27 cellular contexts compared by ENCODE assay signal in the genomic region with DNA sequence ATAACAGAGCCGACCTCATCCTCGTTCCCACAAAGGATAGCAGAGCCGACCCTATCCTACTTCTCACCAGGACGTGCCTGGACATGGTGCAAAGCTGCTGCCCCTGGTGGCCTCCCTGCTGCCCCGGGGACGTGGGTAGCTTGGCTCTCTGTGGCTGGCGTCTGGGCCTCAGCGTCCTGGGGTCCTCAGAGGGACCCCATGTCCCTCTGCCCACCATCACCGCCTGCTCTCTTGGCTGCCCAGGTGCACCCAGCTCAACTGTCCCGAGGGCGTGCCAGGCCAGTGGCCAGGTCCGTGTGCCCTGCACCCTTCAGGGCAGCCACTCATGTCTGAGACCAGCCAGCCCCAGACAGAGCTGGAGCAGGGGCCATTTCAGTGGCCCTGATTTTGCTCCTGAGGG. TPM values are rescaled to one million over a fixed set of nuclear protein-coding genes. Genes with fewer than 3 reads are reported as not detected.
"Had no signal": no experiment of that assay in that cellular context is flagged by ENCODE, and none has a peak within 500 bp of the region (broad histone marks: within the 10 kb centered on the region; RNA-seq: fewer than 3 reads in every experiment).

No MANE protein-coding gene starts in this region.

- H3K4me1 Mint-ChIP-seq: activated B cell treated with CpG ODN at 0.5 μM for 24 hours; activated CD4-positive, alpha-beta T cell treated with anti-CD3 and anti-CD28 coated beads, Interleukin-2, amount 10 ng/mL, durations not matched to agents 24 days and 14 days; activated CD8-positive, alpha-beta memory T cell treated with anti-CD3 and anti-CD28 coated beads, Interleukin-2, amount 10 ng/mL, durations not matched to agents 7 days and 5 days; activated naive CD8-positive, alpha-beta T cell treated with anti-CD3 and anti-CD28 coated beads, Interleukin-2, amount 50 U/mL, for 24 hours; IgD-negative memory B cell; T-helper 17 cell had no signal

- H3K27me3 ChIP-seq: ascending aorta, body of pancreas had no signal

- H3K4me3 Mint-ChIP-seq: activated B cell treated with CpG ODN at 0.5 μM for 24 hours; activated CD4-positive, alpha-beta T cell treated with anti-CD3 and anti-CD28 coated beads, Interleukin-2, amount 10 ng/mL, durations not matched to agents 24 days and 14 days; activated CD8-positive, alpha-beta memory T cell treated with anti-CD3 and anti-CD28 coated beads, Interleukin-2, amount 10 ng/mL, durations not matched to agents 7 days and 5 days; activated naive CD8-positive, alpha-beta T cell treated with anti-CD3 and anti-CD28 coated beads, Interleukin-2, amount 50 U/mL, for 24 hours; activated T-cell treated with anti-CD3 and anti-CD28 coated beads, Interleukin-2, amount 50 U/mL, for 24 hours; activated T-helper 1 cell treated with anti-CD3 and anti-CD28 coated beads, Interleukin-12 subunit alpha, Interleukin-12 subunit beta, Interleukin-2, Interleukin-4 antibody, amounts not matched to agents 30 ng/mL and 10 ng/mL and 1 ng/mL, durations not matched to agents 14 hours and 24 hours and 36 hours; IgD-negative memory B cell; T-helper 17 cell had no signal

- ATAC-seq: activated CD8-positive, alpha-beta memory T cell treated with anti-CD3 and anti-CD28 coated beads, Interleukin-2, amount 10 ng/mL, durations not matched to agents 7 days and 5 days; body of pancreas; T-helper 17 cell had no signal

- H3K9me3 ChIP-seq: ascending aorta, body of pancreas had no signal

- H3K27ac Mint-ChIP-seq: activated B cell treated with CpG ODN at 0.5 μM for 24 hours; activated CD4-positive, alpha-beta T cell treated with anti-CD3 and anti-CD28 coated beads, Interleukin-2, amount 10 ng/mL, durations not matched to agents 24 days and 14 days; activated CD8-positive, alpha-beta memory T cell treated with anti-CD3 and anti-CD28 coated beads, Interleukin-2, amount 10 ng/mL, durations not matched to agents 7 days and 5 days; activated naive CD4-positive, alpha-beta T cell treated with anti-CD3 and anti-CD28 coated beads, Interleukin-2, amount 50 U/mL, for 72 hours; activated naive CD8-positive, alpha-beta T cell treated with anti-CD3 and anti-CD28 coated beads, Interleukin-2, amount 50 U/mL, for 24 hours; activated T-cell treated with anti-CD3 and anti-CD28 coated beads, Interleukin-2, amount 50 U/mL, for 24 hours; activated T-helper 1 cell treated with anti-CD3 and anti-CD28 coated beads, Interleukin-12 subunit alpha, Interleukin-12 subunit beta, Interleukin-2, Interleukin-4 antibody, amounts not matched to agents 30 ng/mL and 10 ng/mL and 1 ng/mL, durations not matched to agents 14 hours and 24 hours and 36 hours; IgD-negative memory B cell; T-helper 17 cell had no signal

- H3K9me3 Mint-ChIP-seq: activated B cell treated with CpG ODN at 0.5 μM for 24 hours; activated CD4-positive, alpha-beta T cell treated with anti-CD3 and anti-CD28 coated beads, Interleukin-2, amount 10 ng/mL, durations not matched to agents 24 days and 14 days; activated naive CD4-positive, alpha-beta T cell treated with anti-CD3 and anti-CD28 coated beads, Interleukin-2, amount 50 U/mL, for 72 hours; activated naive CD8-positive, alpha-beta T cell treated with anti-CD3 and anti-CD28 coated beads, Interleukin-2, amount 50 U/mL, for 24 hours; activated T-cell treated with anti-CD3 and anti-CD28 coated beads, Interleukin-2, amount 50 U/mL, for 24 hours; activated T-helper 1 cell treated with anti-CD3 and anti-CD28 coated beads, Interleukin-12 subunit alpha, Interleukin-12 subunit beta, Interleukin-2, Interleukin-4 antibody, amounts not matched to agents 30 ng/mL and 10 ng/mL and 1 ng/mL, durations not matched to agents 14 hours and 24 hours and 36 hours; IgD-negative memory B cell had no signal

- DNase-seq: activated B cell treated with CpG ODN at 0.5 μM for 24 hours; activated CD4-positive, alpha-beta T cell treated with anti-CD3 and anti-CD28 coated beads for 1 hour; activated CD4-positive, alpha-beta T cell treated with anti-CD3 and anti-CD28 coated beads, Interleukin-2, amount 10 ng/mL, durations not matched to agents 24 days and 14 days; activated CD4-positive, alpha-beta T cell treated with anti-CD3 and anti-CD28 coated beads, Interleukin-2, amount 50 U/mL, for 48 hours; activated CD8-positive, alpha-beta memory T cell treated with anti-CD3 and anti-CD28 coated beads, Interleukin-2, amount 10 ng/mL, durations not matched to agents 7 days and 5 days; activated effector memory CD4-positive, alpha-beta T cell treated with Interleukin-2 at 50 U/mL for 16 hours; activated naive CD4-positive, alpha-beta T cell treated with Interleukin-2 at 50 U/mL for 16 hours; activated naive CD8-positive, alpha-beta T cell treated with anti-CD3 and anti-CD28 coated beads, Interleukin-2, amount 50 U/mL, for 24 hours; activated T-cell treated with anti-CD3 and anti-CD28 coated beads, Interleukin-2, amount 50 U/mL, for 24 hours; amniotic stem cell; body of pancreas; KG1; NCI-H1105; NCI-H1436 treated with DMSO at 0.1 percent for 48 hours; NCI-H187; NCI-H2081; NCI-H510A treated with DMSO at 0.1 percent for 48 hours; NCI-H69; NK-92 treated with Interleukin-12 subunit alpha and Interleukin-12 subunit beta, amount 100 ng/mL, for 24 hours; OCI-M1; SHP77 treated with DMSO at 0.1 percent for 48 hours; T-helper 17 cell; T-helper 9 cell had no signal

- H3K36me3 Mint-ChIP-seq: activated CD8-positive, alpha-beta memory T cell treated with anti-CD3 and anti-CD28 coated beads, Interleukin-2, amount 10 ng/mL, durations not matched to agents 7 days and 5 days; activated naive CD4-positive, alpha-beta T cell treated with anti-CD3 and anti-CD28 coated beads, Interleukin-2, amount 50 U/mL, for 72 hours; IgD-negative memory B cell had no signal

- H3K27me3 Mint-ChIP-seq: activated CD4-positive, alpha-beta T cell treated with anti-CD3 and anti-CD28 coated beads, Interleukin-2, amount 10 ng/mL, durations not matched to agents 24 days and 14 days; activated CD8-positive, alpha-beta memory T cell treated with anti-CD3 and anti-CD28 coated beads, Interleukin-2, amount 10 ng/mL, durations not matched to agents 7 days and 5 days; activated naive CD8-positive, alpha-beta T cell treated with anti-CD3 and anti-CD28 coated beads, Interleukin-2, amount 50 U/mL, for 24 hours had no signal

- H3K36me3 ChIP-seq: ascending aorta had no signal

- H3K4me3 ChIP-seq: ascending aorta, body of pancreas had no signal

- H3K27ac ChIP-seq: ascending aorta, body of pancreas had no signal

- H3K4me1 ChIP-seq: ascending aorta, body of pancreas had no signal

RNA-seq across cellular contexts. Expression of a gene that starts 8.5 kb away (rescaled TPM):
- total RNA-seq: T-helper 17 cell had no signal
- polyA plus RNA-seq: IgD-negative memory B cell had no signal
